ENCODE assay signal across 1 cellular context in the genomic region with DNA sequence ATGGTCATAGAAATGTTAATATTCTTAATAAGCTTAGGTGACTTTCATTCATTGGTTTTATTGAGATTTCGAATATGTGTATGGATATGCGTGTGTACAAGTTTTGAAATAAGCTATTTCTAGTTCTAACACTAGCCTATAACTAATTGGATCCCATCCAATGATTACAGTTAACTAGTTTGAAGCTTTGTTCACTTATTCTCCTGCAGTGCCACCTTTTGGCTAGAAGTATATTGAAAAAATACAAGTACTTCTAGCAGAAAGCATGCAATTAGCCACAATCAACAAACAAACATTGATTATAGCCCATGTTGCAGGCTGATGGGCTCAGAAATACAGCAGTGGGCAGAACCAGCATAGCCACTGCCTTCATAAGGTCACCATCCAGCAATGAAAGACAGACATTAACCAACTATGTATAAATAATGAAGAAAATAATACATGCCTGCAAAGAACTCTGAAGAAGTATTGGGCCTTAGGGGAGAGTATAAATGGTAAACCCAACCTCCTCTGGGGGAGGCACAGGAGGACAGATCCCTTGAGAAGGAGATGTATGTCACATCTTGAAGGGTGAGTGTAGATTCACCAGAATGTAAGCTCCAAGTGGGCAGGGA.
A peak's percentile ranks its signal among the peaks of the same experiment; 100 is the strongest.
TF ChIP-seq lines count a peak whose summit lies in the region.

No MANE protein-coding gene starts in this region.

TF ChIP-seq in GM12878, 131 proteins besides CTCF, POLR2A, EP300 and RAD21 (continued from another document):
- TF ChIP-seq, protein P1, sequence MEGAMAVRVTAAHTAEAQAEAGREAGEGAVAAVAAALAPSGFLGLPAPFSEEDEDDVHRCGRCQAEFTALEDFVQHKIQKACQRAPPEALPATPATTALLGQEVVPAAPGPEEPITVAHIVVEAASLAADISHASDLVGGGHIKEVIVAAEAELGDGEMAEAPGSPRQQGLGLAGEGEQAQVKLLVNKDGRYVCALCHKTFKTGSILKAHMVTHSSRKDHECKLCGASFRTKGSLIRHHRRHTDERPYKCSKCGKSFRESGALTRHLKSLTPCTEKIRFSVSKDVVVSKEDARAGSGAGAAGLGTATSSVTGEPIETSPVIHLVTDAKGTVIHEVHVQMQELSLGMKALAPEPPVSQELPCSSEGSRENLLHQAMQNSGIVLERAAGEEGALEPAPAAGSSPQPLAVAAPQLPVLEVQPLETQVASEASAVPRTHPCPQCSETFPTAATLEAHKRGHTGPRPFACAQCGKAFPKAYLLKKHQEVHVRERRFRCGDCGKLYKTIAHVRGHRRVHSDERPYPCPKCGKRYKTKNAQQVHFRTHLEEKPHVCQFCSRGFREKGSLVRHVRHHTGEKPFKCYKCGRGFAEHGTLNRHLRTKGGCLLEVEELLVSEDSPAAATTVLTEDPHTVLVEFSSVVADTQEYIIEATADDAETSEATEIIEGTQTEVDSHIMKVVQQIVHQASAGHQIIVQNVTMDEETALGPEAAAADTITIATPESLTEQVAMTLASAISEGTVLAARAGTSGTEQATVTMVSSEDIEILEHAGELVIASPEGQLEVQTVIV (IDR thresholded peaks at IDR 0.05; ENCODE audit: borderline replicate concordance, partially characterized antibody): no peak
- TF ChIP-seq SMC3 (IDR thresholded peaks at IDR 0.05; ENCODE audit: borderline replicate concordance, low read length): peak; percentile 80
- no peak for TF ChIP-seq NR2C1 (IDR thresholded peaks at IDR 0.05)
TF ChIP-seq in GM12878: peak in this region for 2.
